ENCODE assay signal across 18 cellular contexts in genomic region chr11:74612877-74613276, GRCh38. TPM values are rescaled to one million over a fixed set of nuclear protein-coding genes. Genes with fewer than 3 reads are reported as not detected.
DNase-seq lines count a peak whose midpoint lies in the region; ATAC-seq, FAIRE-seq and TF ChIP-seq lines count a peak whose summit lies in the region.
"Had no signal": no experiment of that assay in that cellular context is flagged by ENCODE, and none has a peak within 500 bp of the region (broad histone marks: within the 10 kb centered on the region; RNA-seq: fewer than 3 reads in every experiment).

No MANE protein-coding gene starts in this region.

- H3K36me3 Mint-ChIP-seq in naive thymus-derived CD8-positive, alpha-beta T cell: peaks cover 0 to 32% (median 10%) of the 10 kb centered on the region in 3 donors
- peaks cover 30% of the 10 kb centered on the region for H3K36me3 Mint-ChIP-seq in activated T-helper 17 cell treated with anti-CD3 and anti-CD28 coated beads, Interleukin-2, amount 50 U/mL, for 72 hours (ENCODE audit: low read depth)

- H3K9me3 ChIP-seq in A549: no peaks in the 10 kb centered on the region
- H3K9me3 ChIP-seq in gastroesophageal sphincter: no peaks in the 10 kb centered on the region
- no peaks in the 10 kb centered on the region for H3K9me3 ChIP-seq in small intestine (ENCODE audit: control insufficient read depth, low read depth)

- no peak overlapping the region for H3K4me3 Mint-ChIP-seq in naive thymus-derived CD8-positive, alpha-beta T cell
- H3K4me3 Mint-ChIP-seq in activated T-helper 17 cell treated with anti-CD3 and anti-CD28 coated beads, Interleukin-2, amount 50 U/mL, for 72 hours: no peak overlapping the region

- DNase-seq in A549 (ENCODE audit: low read depth in 1 of 2, low spot score in 1 of 2) (no peak), amniotic epithelial cell (ENCODE audit: low read depth) (peak; percentile 75), sciatic nerve (ENCODE audit: low spot score) (no peak), small intestine (no peak), AG08395 (ENCODE audit: low spot score) (no peak)
- DNase-seq in naive thymus-derived CD8-positive, alpha-beta T cell: no peak
- DNase-seq: AML-193, HCEC 1CT, NCI-H146, NCI-H2107, NCI-H345, NCI-H526 treated with DMSO at 0.1 percent for 48 hours, PC-9 had no signal

- H3K9me3 Mint-ChIP-seq in naive thymus-derived CD8-positive, alpha-beta T cell: no peaks in the 10 kb centered on the region
- no peaks in the 10 kb centered on the region for H3K9me3 Mint-ChIP-seq in activated T-helper 17 cell treated with anti-CD3 and anti-CD28 coated beads, Interleukin-2, amount 50 U/mL, for 72 hours

- peaks cover 22% of the 10 kb centered on the region for H3K4me1 ChIP-seq in A549
- H3K4me1 ChIP-seq in gastroesophageal sphincter: peaks cover 13 to 39% (median 21%) of the 10 kb centered on the region in 3 donors
- no peaks in the 10 kb centered on the region for H3K4me1 ChIP-seq in small intestine (ENCODE audit: control insufficient read depth in 2 of 2, insufficient read depth in 1 of 2, low read depth in 1 of 2, low read length in 1 of 2)

- H3K27ac ChIP-seq in A549 (peak overlapping the region; percentile 31 to 79; a peak in 5 of 6 replicates), gastroesophageal sphincter (peak overlapping the region; percentile 65 to 93 (median 74)), small intestine (ENCODE audit: low read depth in 1 of 2, low read length in 1 of 2) (no peak overlapping the region)
- H3K27ac ChIP-seq: 22Rv1, PC-9 had no signal

- H3K36me3 ChIP-seq in gastroesophageal sphincter: peaks cover 0 to 19% of the 10 kb centered on the region in 2 donors
- H3K36me3 ChIP-seq in small intestine (ENCODE audit: control insufficient read depth in 2 of 2, insufficient read depth in 2 of 2, low read length in 2 of 2): peaks cover 8 to 14% of the 10 kb centered on the region in 2 donors

- intact Hi-C loops in sciatic nerve (cut with DNase I): no loop called here

- H3K27me3 Mint-ChIP-seq in naive thymus-derived CD8-positive, alpha-beta T cell: no peaks in the 10 kb centered on the region
- H3K27me3 Mint-ChIP-seq in activated T-helper 17 cell treated with anti-CD3 and anti-CD28 coated beads, Interleukin-2, amount 50 U/mL, for 72 hours: no peaks in the 10 kb centered on the region

- TF ChIP-seq CTCF in A549 (IDR thresholded peaks at IDR 0.05) (no peak), gastroesophageal sphincter (IDR thresholded peaks at IDR 0.05) (no peak)

- no peaks in the 10 kb centered on the region for H3K27me3 ChIP-seq in gastroesophageal sphincter
- no peaks in the 10 kb centered on the region for H3K27me3 ChIP-seq in small intestine (ENCODE audit: control insufficient read depth in 2 of 2, insufficient read depth in 2 of 2, low read length in 2 of 2)

- no peak for ATAC-seq in A549
- peak; percentile 58 for ATAC-seq in gastroesophageal sphincter
- ATAC-seq in sciatic nerve: peak; percentile 39
- no peak for ATAC-seq in naive thymus-derived CD8-positive, alpha-beta T cell
- ATAC-seq in activated T-helper 17 cell treated with anti-CD3 and anti-CD28 coated beads, Interleukin-2, amount 50 U/mL, for 72 hours (replicated peaks): no peak

- FAIRE-seq in A549 (lab: Jason Lieb, UNC): no peak
- no peak for FAIRE-seq in small intestine (lab: Jason Lieb, UNC)
- FAIRE-seq: GM12891, GM19239 had no signal

- TF ChIP-seq POLR2A in A549 (IDR thresholded peaks at IDR 0.05; ENCODE audit: low read length) (no peak), gastroesophageal sphincter (IDR thresholded peaks at IDR 0.05) (no peak)

- WGBS in A549 (ENCODE audit: missing lambda C conversion rate): 80% methylated on average over 3 of the region's 3 CpGs
- 19 to 29% methylated on average over 3 of the region's 3 CpGs for WGBS in gastroesophageal sphincter (ENCODE audit: low coverage in 1 of 2), 2 donors
- 82 to 96% (median 96%) methylated on average over 3 of the region's 3 CpGs for WGBS in small intestine, 3 donors

- POLR2A ChIA-PET in A549 (lab: Yijun Ruan, JAX): no interaction called here
- POLR2A ChIA-PET in naive thymus-derived CD8-positive, alpha-beta T cell (lab: Charles Lee): no interaction called here

- peaks cover 0 to 3% (median under 1%) of the 10 kb centered on the region in 4 donors for H3K4me1 Mint-ChIP-seq in naive thymus-derived CD8-positive, alpha-beta T cell
- no peaks in the 10 kb centered on the region for H3K4me1 Mint-ChIP-seq in activated T-helper 17 cell treated with anti-CD3 and anti-CD28 coated beads, Interleukin-2, amount 50 U/mL, for 72 hours

- no peak for TF ChIP-seq RAD21 in A549 (conservative IDR thresholded peaks at IDR 0.05 in 1 of 2, IDR thresholded peaks at IDR 0.05 in 1 of 2)

- no peak for TF ChIP-seq EP300 in A549 (IDR thresholded peaks at IDR 0.05)
- no peak for TF ChIP-seq EP300 in gastroesophageal sphincter (IDR thresholded peaks at IDR 0.05)

- no peak overlapping the region for H3K27ac Mint-ChIP-seq in naive thymus-derived CD8-positive, alpha-beta T cell
- H3K27ac Mint-ChIP-seq in activated T-helper 17 cell treated with anti-CD3 and anti-CD28 coated beads, Interleukin-2, amount 50 U/mL, for 72 hours: no peak overlapping the region

- H3K4me3 ChIP-seq in A549 (no peak overlapping the region), gastroesophageal sphincter (no peak overlapping the region), small intestine (ENCODE audit: low read depth in 1 of 2, low read length in 2 of 2) (no peak overlapping the region)
- H3K4me3 ChIP-seq: PC-9 had no signal

- CTCF ChIA-PET in A549 (lab: Yijun Ruan, JAX): interaction anchor here (1.3 to 4.3 kb wide), 4 partner anchors 9 to 127 kb away, joined by 3 to 47 read pairs (median 13); no protein-coding TSS in a partner anchor

- peak overlapping the region; percentile 25; the same call in 2 of the 3 replicates for H3K4me2 ChIP-seq in A549
- H3K4me2 ChIP-seq: PC-9 had no signal

TF ChIP-seq in A549, 52 proteins besides CTCF, POLR2A, EP300 and RAD21:
- no peak for TF ChIP-seq SREBF2 (IDR thresholded peaks at IDR 0.05)

RNA-seq across cellular contexts. Expression of gene POLD3, which starts 20.5 kb away (rescaled TPM):
- polyA plus RNA-seq in A549 (2011; rRNA removed) (36.3 and 37.9 TPM in 2 replicates), A549 (2017; fragmentation: RNase III; extraction: RNeasy Plus Mini Kit Qiagen cat#74134 plus additional on column Dnase treatment) (20.7 to 22.1 TPM (median 21.7 TPM) in 3 replicates), small intestine (10 to 100 TPM; 11.1 to 25.9 (median 12.5) TPM)
- polyA plus RNA-seq in A549 (2012; cell fraction: cytosol; rRNA removed): 14.2 and 16.2 TPM in 2 replicates
- polyA plus RNA-seq in A549 (2012; cell fraction: nucleus; rRNA removed): 9.2 and 9.8 TPM in 2 replicates
- 31.0 and 43.6 TPM in 2 replicates for polyA minus RNA-seq in A549 (2011; rRNA and poly(A)+ RNA removed)
- total RNA-seq in gastroesophageal sphincter (10 to 100 TPM in 2 of 4 donors, 1 to 10 TPM in 2; 9.1 to 18.7 (median 12.4) TPM), sciatic nerve (15.9 TPM)
- total RNA-seq in naive thymus-derived CD8-positive, alpha-beta T cell: 10 to 100 TPM; 14.2 to 14.9 TPM
- polyA plus RNA-seq in naive thymus-derived CD8-positive, alpha-beta T cell: 10 to 100 TPM; 12.0 to 17.4 (median 16.9) TPM
- 10 to 100 TPM; 46.0 to 54.3 TPM for total RNA-seq in activated T-helper 17 cell treated with anti-CD3 and anti-CD28 coated beads, Interleukin-2, amount 50 U/mL, for 72 hours

Comparison
In these comparisons a context has a peak if more than half of its experiments do, and no peak if none do; other contexts are left out.
1. ATAC-seq: peak in gastroesophageal sphincter (single experiment) and sciatic nerve (single experiment); none in A549 (0 of 2), naive thymus-derived CD8-positive, alpha-beta T cell (0 of 2) and activated T-helper 17 cell treated with anti-CD3 and anti-CD28 coated beads, Interleukin-2, amount 50 U/mL, for 72 hours (single experiment).
2. H3K27ac ChIP-seq: peak in A549 (2 of 2) and gastroesophageal sphincter (4 of 4); none in small intestine (0 of 2).